1 cellular context compared by ENCODE assay signal in the genomic region with DNA sequence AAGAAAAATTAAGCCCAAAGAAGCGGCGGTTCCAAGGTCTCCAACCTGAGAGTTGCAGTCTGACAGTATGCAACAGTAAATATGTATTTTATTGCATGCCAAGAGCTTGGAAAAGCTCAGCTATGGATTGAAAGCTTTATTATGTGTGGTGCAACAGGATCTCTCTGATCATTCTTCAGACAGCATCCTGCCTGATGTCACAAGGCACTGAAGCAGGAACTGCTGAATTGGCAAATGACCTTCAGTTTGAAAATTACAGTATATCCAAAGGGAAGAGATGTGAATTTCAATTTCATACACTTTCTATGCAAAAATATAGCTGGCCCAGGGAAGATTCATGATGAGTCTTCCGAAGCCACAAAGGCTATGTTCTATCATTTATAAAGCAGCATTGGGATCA.
TF ChIP-seq lines count a peak whose summit lies in the region.

No MANE protein-coding gene starts in this region.

TF ChIP-seq in IMR-90, 13 proteins besides CTCF, POLR2A, EP300 and RAD21:
- TF ChIP-seq SMC3 (IDR thresholded peaks at IDR 0.05; ENCODE audit: low read depth, low read length) (no peak), MAFK (IDR thresholded peaks at IDR 0.05; ENCODE audit: low read depth, low read length) (peak; percentile 71)
